19 cellular contexts compared by ENCODE assay signal in genomic region chr1:202046748-202047708, GRCh38. TPM values are rescaled to one million over a fixed set of nuclear protein-coding genes. Genes with fewer than 3 reads are reported as not detected.
DNase-seq lines count a peak whose midpoint lies in the region; ATAC-seq, FAIRE-seq and TF ChIP-seq lines count a peak whose summit lies in the region.
"Had no signal": no experiment of that assay in that cellular context is flagged by ENCODE, and none has a peak within 500 bp of the region (broad histone marks: within the 10 kb centered on the region; RNA-seq: fewer than 3 reads in every experiment).

No MANE protein-coding gene starts in this region.

- FAIRE-seq in frontal cortex (lab: Jason Lieb, UNC): no peak

- peak overlapping the region; percentile 97 for H3K27ac ChIP-seq in colonic mucosa
- peak overlapping the region; percentile 88 for H3K27ac ChIP-seq in muscle layer of duodenum (ENCODE audit: low read length)
- H3K27ac ChIP-seq: heart left ventricle, ovary had no signal

- H3K4me3 Mint-ChIP-seq in Calu3 (ENCODE audit: low read depth, unreplicated experiment): peak overlapping the region; percentile 57
- H3K4me3 Mint-ChIP-seq: activated T-cell treated with anti-CD3 and anti-CD28 coated beads, Interleukin-2, amount 50 U/mL, for 4 hours; stimulated activated memory B cell treated with anti-CD40 and anti-IgM and Interleukin-4, amounts not matched to agents 10 μg/mL and 1 μg/mL and 100 μg/mL, for 72 hours had no signal

- H3K4me1 Mint-ChIP-seq in Calu3 (ENCODE audit: low read depth, unreplicated experiment): peaks cover 75% of the 10 kb centered on the region
- H3K4me1 Mint-ChIP-seq: stimulated activated memory B cell treated with anti-CD40 and anti-IgM and Interleukin-4, amounts not matched to agents 10 μg/mL and 1 μg/mL and 100 μg/mL, for 72 hours had no signal

- CTCF ChIA-PET in Calu3 (lab: Charles Lee): interaction anchor here (0.6 to 2.4 kb wide), 19 partner anchors 10 to 72 kb away, joined by 3 to 28 read pairs (median 5); partner anchors contain the start of gene ELF3

- H3K9me3 Mint-ChIP-seq in Calu3 (ENCODE audit: low read depth, unreplicated experiment): peaks cover 4% of the 10 kb centered on the region
- H3K9me3 Mint-ChIP-seq: activated T-cell treated with anti-CD3 and anti-CD28 coated beads, Interleukin-2, amount 50 U/mL, for 4 hours; stimulated activated memory B cell treated with anti-CD40 and anti-IgM and Interleukin-4, amounts not matched to agents 10 μg/mL and 1 μg/mL and 100 μg/mL, for 72 hours had no signal

- DNase-seq in Calu3 (peak; percentile 62), NCI-H2029 (lab: John Stamatoyannopoulos, UW) (peak; percentile 78), colonic mucosa (peak; percentile 62), NCI-H526 (lab: John Stamatoyannopoulos, UW) (no peak), frontal cortex (ENCODE audit: low spot score in 2 of 2) (no peak), NCI-H2081 treated with DMSO at 0.1 percent for 48 hours (lab: John Stamatoyannopoulos, UW) (no peak)
- DNase-seq: activated T-cell treated with anti-CD3 and anti-CD28 coated beads, Interleukin-2, amount 50 U/mL, for 4 hours; aorta; BE2C; effector memory CD4-positive, alpha-beta T cell; heart left ventricle; MG63; NCI-H524 treated with DMSO at 0.1 percent for 48 hours; ovary; stimulated activated CD4-positive, alpha-beta T cell treated with anti-CD3 and anti-CD28 coated beads, Interleukin-1b, Interleukin-23, amount 100 ng/mL, for 48 hours had no signal

- H3K27me3 ChIP-seq in colonic mucosa: no peaks in the 10 kb centered on the region
- no peaks in the 10 kb centered on the region for H3K27me3 ChIP-seq in muscle layer of duodenum (ENCODE audit: low read depth, low read length)
- H3K27me3 ChIP-seq: BE2C, heart left ventricle, MG63, ovary had no signal

- TSS peak; percentile 80 for BruUV-seq in Calu3 (replicated peaks; lab: Mats Ljungman, UMichigan)

- H3K9ac ChIP-seq in colonic mucosa (ENCODE audit: low read depth in 2 of 2, low read length in 2 of 2): peak overlapping the region; percentile 31 to 85

- peaks cover 30% of the 10 kb centered on the region for H3K36me3 Mint-ChIP-seq in Calu3 (ENCODE audit: insufficient read depth, unreplicated experiment)
- H3K36me3 Mint-ChIP-seq: stimulated activated memory B cell treated with anti-CD40 and anti-IgM and Interleukin-4, amounts not matched to agents 10 μg/mL and 1 μg/mL and 100 μg/mL, for 72 hours had no signal

- no peak for ATAC-seq in HG02763 (IDR thresholded peaks at IDR 0.05; ENCODE audit: unreplicated experiment)
- ATAC-seq: activated CD4-positive, CD25-positive, alpha-beta regulatory T cell treated with anti-CD3 and anti-CD28 coated beads, Interleukin-2, amount 50 U/mL, for 24 hours; activated T-cell treated with anti-CD3 and anti-CD28 coated beads, Interleukin-2, amount 50 U/mL, for 4 hours had no signal

- intact Hi-C loops in Calu3 (cut with micrococcal nuclease; ENCODE audit: unreplicated experiment) (loop anchor here (1.0 to 2.0 kb wide), 5 partner anchors 10 to 60 kb away; no protein-coding TSS in a partner anchor), colonic mucosa (cut with DNase I) (no loop called here)

- no peaks in the 10 kb centered on the region for H3K9me3 ChIP-seq in colonic mucosa
- no peaks in the 10 kb centered on the region for H3K9me3 ChIP-seq in muscle layer of duodenum (ENCODE audit: control insufficient read depth in 1 of 2, low read length in 2 of 2)
- H3K9me3 ChIP-seq: BE2C, heart left ventricle, MG63, ovary had no signal

- no peaks in the 10 kb centered on the region for H3K36me3 ChIP-seq in colonic mucosa
- H3K36me3 ChIP-seq in muscle layer of duodenum (ENCODE audit: control insufficient read depth in 1 of 2, insufficient read depth in 2 of 2, low read length in 2 of 2): no peaks in the 10 kb centered on the region
- H3K36me3 ChIP-seq: BE2C, heart left ventricle, MG63, ovary had no signal

- H3K27ac Mint-ChIP-seq in Calu3 (ENCODE audit: unreplicated experiment): peak overlapping the region; percentile 99
- H3K27ac Mint-ChIP-seq: stimulated activated memory B cell treated with anti-CD40 and anti-IgM and Interleukin-4, amounts not matched to agents 10 μg/mL and 1 μg/mL and 100 μg/mL, for 72 hours had no signal

- H3K27me3 Mint-ChIP-seq in Calu3 (ENCODE audit: unreplicated experiment): no peaks in the 10 kb centered on the region

- TF ChIP-seq CTCF in Calu3 (IDR thresholded peaks at IDR 0.05; ENCODE audit: unreplicated experiment): no peak
- no peak for TF ChIP-seq CTCF in colonic mucosa (IDR thresholded peaks at IDR 0.05)

- H3K4me1 ChIP-seq in colonic mucosa: peaks cover 10% of the 10 kb centered on the region
- peaks cover 0 to 6% of the 10 kb centered on the region in 2 donors for H3K4me1 ChIP-seq in muscle layer of duodenum (ENCODE audit: control insufficient read depth in 1 of 2, insufficient read depth in 2 of 2, low read length in 2 of 2)
- H3K4me1 ChIP-seq: BE2C had no signal

- H3K4me3 ChIP-seq in colonic mucosa: no peak overlapping the region
- no peak overlapping the region for H3K4me3 ChIP-seq in muscle layer of duodenum (ENCODE audit: low read depth in 1 of 2, low read length in 2 of 2)
- H3K4me3 ChIP-seq: heart left ventricle, MG63, ovary had no signal

RNA-seq across cellular contexts. Expression of gene ELF3, which starts 36.6 kb away (rescaled TPM):
- total RNA-seq in Calu3 (2022) (830 and 907 TPM in 2 replicates), colonic mucosa (1,000 to 10,000 TPM in 1 of 2 donors, 100 to 1,000 TPM in 1; 749 to 1,162 TPM), frontal cortex (under 0.01 TPM)

Comparison
In these comparisons a context has a peak if more than half of its experiments do, and no peak if none do; other contexts are left out.
1. DNase-seq: peak in Calu3 (single experiment), NCI-H2029 (single experiment) and colonic mucosa (single experiment); none in NCI-H526 (0 of 2), frontal cortex (0 of 2) and NCI-H2081 treated with DMSO at 0.1 percent for 48 hours (single experiment).
2. RNA of gene ELF3, which starts 36.6 kb away (total RNA-seq): 749 to 1,162 TPM in colonic mucosa and 830 to 907 TPM in Calu3; under 0.01 TPM in frontal cortex (single experiment); every median in the first group is over 100 times any median in the second.